Comparison of ENCODE assay signal across 1 cellular context in genomic region chr1:180603223-180603849, GRCh38.
TF ChIP-seq lines count a peak whose summit lies in the region.

No MANE protein-coding gene starts in this region.

TF ChIP-seq in SK-N-SH, 30 proteins besides CTCF, POLR2A, EP300 and RAD21 (continued from another document):
- no peak for TF ChIP-seq IRF3 (IDR thresholded peaks at IDR 0.05; ENCODE audit: low read depth, low read length)
- TF ChIP-seq MAX (IDR thresholded peaks at IDR 0.05; ENCODE audit: low read depth) = no peak
- 0 out of 2 replicates have a peak, but pooled peaks have one; percentile 27 for TF ChIP-seq GATA2 (CRISPR knock-in tag; IDR thresholded peaks at IDR 0.05)
TF ChIP-seq in SK-N-SH: peak in this region for 1.
